Comparison of ENCODE assay signal across 9 cellular contexts in the genomic region with DNA sequence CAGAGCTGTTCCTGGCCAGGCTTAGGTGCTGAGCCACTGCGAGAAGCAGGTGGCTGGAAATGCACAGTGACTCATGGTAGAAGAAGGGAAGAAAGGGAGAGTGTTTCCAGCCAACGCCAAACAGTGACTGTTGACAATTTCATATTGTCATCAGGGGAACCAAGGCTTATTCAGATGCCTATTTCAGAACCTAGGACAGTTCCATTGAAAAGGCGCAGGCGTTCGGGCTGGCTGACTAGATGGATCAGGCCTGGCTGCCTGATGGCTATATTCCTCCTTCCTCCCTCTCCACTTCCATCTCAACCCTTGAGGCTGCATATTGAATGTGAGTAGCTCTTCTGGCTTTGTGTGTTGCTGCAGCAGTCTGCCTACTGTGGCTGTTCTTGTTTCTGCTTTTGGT.
DNase-seq lines count a peak whose midpoint lies in the region; ATAC-seq and TF ChIP-seq lines count a peak whose summit lies in the region.
"Had no signal": no experiment of that assay in that cellular context is flagged by ENCODE, and none has a peak within 500 bp of the region (broad histone marks: within the 10 kb centered on the region; RNA-seq: fewer than 3 reads in every experiment).

No MANE protein-coding gene starts in this region.

- H3K27me3 ChIP-seq in cardiac muscle cell (no peaks in the 10 kb centered on the region), right atrium auricular region (no peaks in the 10 kb centered on the region), SK-N-SH (ENCODE audit: insufficient read depth) (no peaks in the 10 kb centered on the region; the same call in 1 of the 2 replicates), foreskin keratinocyte (no peaks in the 10 kb centered on the region)

- H3K27me3 Mint-ChIP-seq in chondrocyte (ENCODE audit: low read depth) (peaks cover 4% of the 10 kb centered on the region), T-cell (peaks cover 9 to 15% of the 10 kb centered on the region in 2 donors)

- no peak overlapping the region for H3K9ac ChIP-seq in SK-N-SH

- H3K27ac Mint-ChIP-seq in chondrocyte (ENCODE audit: unreplicated experiment): no peak overlapping the region
- no peak overlapping the region for H3K27ac Mint-ChIP-seq in T-cell

- no peak overlapping the region for H3K4me2 ChIP-seq in SK-N-SH

- H3K9me3 Mint-ChIP-seq in chondrocyte (ENCODE audit: low read depth) (peaks cover 11% of the 10 kb centered on the region), T-cell (no peaks in the 10 kb centered on the region)

- H3K79me2 ChIP-seq in SK-N-SH (ENCODE audit: insufficient read depth): no peaks in the 10 kb centered on the region

- POLR2A ChIA-PET in SK-N-SH (lab: Yijun Ruan, JAX) (no interaction called here), T-cell (lab: Charles Lee) (no interaction called here)

- no peak overlapping the region for H3K27ac ChIP-seq in cardiac muscle cell
- no peak overlapping the region for H3K27ac ChIP-seq in right atrium auricular region
- no peak overlapping the region for H3K27ac ChIP-seq in SK-N-SH (ENCODE audit: low read depth in 2 of 2, low read length in 1 of 2)
- H3K27ac ChIP-seq in foreskin keratinocyte: no peak overlapping the region

- DNase-seq in cardiac muscle cell (ENCODE audit: low read depth in 1 of 2, low spot score in 1 of 2): peak; percentile 59 to 66
- DNase-seq in right atrium auricular region (ENCODE audit: low spot score): no peak
- DNase-seq in SK-N-SH: no peak
- no peak for DNase-seq in foreskin keratinocyte
- no peak for DNase-seq in chondrocyte (ENCODE audit: low spot score)
- no peak for DNase-seq in T-cell
- DNase-seq: NCI-H1436 had no signal

- no peak overlapping the region for H3K4me3 ChIP-seq in cardiac muscle cell
- no peak overlapping the region for H3K4me3 ChIP-seq in right atrium auricular region
- no peak overlapping the region for H3K4me3 ChIP-seq in SK-N-SH (ENCODE audit: low read depth in 2 of 2, low read length in 1 of 2)

- WGBS in SK-N-SH (ENCODE audit: low lambda C conversion rate): 7% methylated on average over 2 of the region's 5 CpGs

- no peaks in the 10 kb centered on the region for H3K36me3 ChIP-seq in cardiac muscle cell
- H3K36me3 ChIP-seq in right atrium auricular region: no peaks in the 10 kb centered on the region
- H3K36me3 ChIP-seq in SK-N-SH (replicated peaks in 1 of 2; ENCODE audit: control insufficient read depth in 1 of 2, insufficient read depth in 2 of 2, low read length in 1 of 2): no peaks in the 10 kb centered on the region

- no peak for TF ChIP-seq EP300 in SK-N-SH (IDR thresholded peaks at IDR 0.05; ENCODE audit: borderline replicate concordance in 1 of 2, low read depth in 1 of 2, low read length in 1 of 2)

- no peaks in the 10 kb centered on the region for H3K9me2 ChIP-seq in SK-N-SH

- H3K4me1 ChIP-seq in cardiac muscle cell (ENCODE audit: low read depth): no peaks in the 10 kb centered on the region
- no peaks in the 10 kb centered on the region for H3K4me1 ChIP-seq in right atrium auricular region
- no peaks in the 10 kb centered on the region for H3K4me1 ChIP-seq in SK-N-SH (ENCODE audit: control insufficient read depth in 1 of 2, insufficient read depth in 2 of 2, low read depth in 1 of 2, low read length in 1 of 2)
- H3K4me1 ChIP-seq in foreskin keratinocyte: peaks cover 4% of the 10 kb centered on the region

- TF ChIP-seq RAD21 in SK-N-SH (IDR thresholded peaks at IDR 0.05; ENCODE audit: low read length): no peak

- no peak for TF ChIP-seq CTCF in cardiac muscle cell (IDR thresholded peaks at IDR 0.05; ENCODE audit: low read depth, low read length)
- TF ChIP-seq CTCF in right atrium auricular region (IDR thresholded peaks at IDR 0.05): no peak
- TF ChIP-seq CTCF in SK-N-SH (IDR thresholded peaks at IDR 0.05): no peak
- no peak for TF ChIP-seq CTCF in foreskin keratinocyte (conservative IDR thresholded peaks at IDR 0.05)
- no peak for TF ChIP-seq CTCF in chondrocyte (IDR thresholded peaks at IDR 0.05)

- H3F3A ChIP-seq in SK-N-SH (replicated peaks; ENCODE audit: insufficient read depth): no peaks in the 10 kb centered on the region

- no peaks in the 10 kb centered on the region for H4K20me1 ChIP-seq in SK-N-SH (ENCODE audit: insufficient read depth)

- H3K4me3 Mint-ChIP-seq in chondrocyte (ENCODE audit: unreplicated experiment) (no peak overlapping the region), T-cell (no peak overlapping the region)

- H3K4me1 Mint-ChIP-seq in chondrocyte (ENCODE audit: low read depth) (no peaks in the 10 kb centered on the region), T-cell (no peaks in the 10 kb centered on the region)

- CTCF ChIA-PET in SK-N-SH (lab: Yijun Ruan, JAX): interaction anchor here (1.1 kb wide), 1 partner anchor 9 kb away, joined by 3 read pairs; no protein-coding TSS in a partner anchor
- CTCF ChIA-PET in T-cell (lab: Charles Lee): interaction anchor here in 1 of 2 donors (0.9 kb wide), 1 partner anchor 32 kb away, joined by 3 read pairs; no protein-coding TSS in a partner anchor

- ATAC-seq in foreskin keratinocyte (peak; percentile 67), HG03439 (IDR thresholded peaks at IDR 0.05; ENCODE audit: unreplicated experiment) (no peak), T-cell (replicated peaks in 1 of 4) (no peak), GM19395 (IDR thresholded peaks at IDR 0.05; ENCODE audit: unreplicated experiment) (no peak)

- no peaks in the 10 kb centered on the region for H3K36me3 Mint-ChIP-seq in chondrocyte (ENCODE audit: low read depth)
- H3K36me3 Mint-ChIP-seq in T-cell: no peaks in the 10 kb centered on the region

- no peak overlapping the region for H2AFZ ChIP-seq in SK-N-SH (ENCODE audit: low read depth)

- H3K9me3 ChIP-seq in cardiac muscle cell (ENCODE audit: low read depth) (no peaks in the 10 kb centered on the region), right atrium auricular region (no peaks in the 10 kb centered on the region), SK-N-SH (no peaks in the 10 kb centered on the region)

TF ChIP-seq in SK-N-SH, 30 proteins besides CTCF, POLR2A, EP300 and RAD21:
- TF ChIP-seq, protein P1, sequence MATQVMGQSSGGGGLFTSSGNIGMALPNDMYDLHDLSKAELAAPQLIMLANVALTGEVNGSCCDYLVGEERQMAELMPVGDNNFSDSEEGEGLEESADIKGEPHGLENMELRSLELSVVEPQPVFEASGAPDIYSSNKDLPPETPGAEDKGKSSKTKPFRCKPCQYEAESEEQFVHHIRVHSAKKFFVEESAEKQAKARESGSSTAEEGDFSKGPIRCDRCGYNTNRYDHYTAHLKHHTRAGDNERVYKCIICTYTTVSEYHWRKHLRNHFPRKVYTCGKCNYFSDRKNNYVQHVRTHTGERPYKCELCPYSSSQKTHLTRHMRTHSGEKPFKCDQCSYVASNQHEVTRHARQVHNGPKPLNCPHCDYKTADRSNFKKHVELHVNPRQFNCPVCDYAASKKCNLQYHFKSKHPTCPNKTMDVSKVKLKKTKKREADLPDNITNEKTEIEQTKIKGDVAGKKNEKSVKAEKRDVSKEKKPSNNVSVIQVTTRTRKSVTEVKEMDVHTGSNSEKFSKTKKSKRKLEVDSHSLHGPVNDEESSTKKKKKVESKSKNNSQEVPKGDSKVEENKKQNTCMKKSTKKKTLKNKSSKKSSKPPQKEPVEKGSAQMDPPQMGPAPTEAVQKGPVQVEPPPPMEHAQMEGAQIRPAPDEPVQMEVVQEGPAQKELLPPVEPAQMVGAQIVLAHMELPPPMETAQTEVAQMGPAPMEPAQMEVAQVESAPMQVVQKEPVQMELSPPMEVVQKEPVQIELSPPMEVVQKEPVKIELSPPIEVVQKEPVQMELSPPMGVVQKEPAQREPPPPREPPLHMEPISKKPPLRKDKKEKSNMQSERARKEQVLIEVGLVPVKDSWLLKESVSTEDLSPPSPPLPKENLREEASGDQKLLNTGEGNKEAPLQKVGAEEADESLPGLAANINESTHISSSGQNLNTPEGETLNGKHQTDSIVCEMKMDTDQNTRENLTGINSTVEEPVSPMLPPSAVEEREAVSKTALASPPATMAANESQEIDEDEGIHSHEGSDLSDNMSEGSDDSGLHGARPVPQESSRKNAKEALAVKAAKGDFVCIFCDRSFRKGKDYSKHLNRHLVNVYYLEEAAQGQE (IDR thresholded peaks at IDR 0.05; ENCODE audit: low read depth, low read length): peak; percentile 96
- no peak for TF ChIP-seq ELF1 (IDR thresholded peaks at IDR 0.05)
- no peak for TF ChIP-seq GABPA (IDR thresholded peaks at IDR 0.05; ENCODE audit: low read depth)
- TF ChIP-seq TEAD4 (IDR thresholded peaks at IDR 0.05; ENCODE audit: borderline replicate concordance, insufficient read depth): no peak
- TF ChIP-seq, protein P2, sequence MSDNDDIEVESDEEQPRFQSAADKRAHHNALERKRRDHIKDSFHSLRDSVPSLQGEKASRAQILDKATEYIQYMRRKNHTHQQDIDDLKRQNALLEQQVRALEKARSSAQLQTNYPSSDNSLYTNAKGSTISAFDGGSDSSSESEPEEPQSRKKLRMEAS (IDR thresholded peaks at IDR 0.05; ENCODE audit: low read depth): no peak
- no peak for TF ChIP-seq TCF12 (IDR thresholded peaks at IDR 0.05)
- no peak for TF ChIP-seq RFX5 (IDR thresholded peaks at IDR 0.05; ENCODE audit: low read length)

Comparison
In these comparisons a context has a peak if more than half of its experiments do, and no peak if none do; other contexts are left out.
1. DNase-seq: peak in cardiac muscle cell (2 of 2); none in right atrium auricular region (single experiment), SK-N-SH (single experiment), foreskin keratinocyte (0 of 2), chondrocyte (single experiment) and T-cell (0 of 34).